In the genomic region with DNA sequence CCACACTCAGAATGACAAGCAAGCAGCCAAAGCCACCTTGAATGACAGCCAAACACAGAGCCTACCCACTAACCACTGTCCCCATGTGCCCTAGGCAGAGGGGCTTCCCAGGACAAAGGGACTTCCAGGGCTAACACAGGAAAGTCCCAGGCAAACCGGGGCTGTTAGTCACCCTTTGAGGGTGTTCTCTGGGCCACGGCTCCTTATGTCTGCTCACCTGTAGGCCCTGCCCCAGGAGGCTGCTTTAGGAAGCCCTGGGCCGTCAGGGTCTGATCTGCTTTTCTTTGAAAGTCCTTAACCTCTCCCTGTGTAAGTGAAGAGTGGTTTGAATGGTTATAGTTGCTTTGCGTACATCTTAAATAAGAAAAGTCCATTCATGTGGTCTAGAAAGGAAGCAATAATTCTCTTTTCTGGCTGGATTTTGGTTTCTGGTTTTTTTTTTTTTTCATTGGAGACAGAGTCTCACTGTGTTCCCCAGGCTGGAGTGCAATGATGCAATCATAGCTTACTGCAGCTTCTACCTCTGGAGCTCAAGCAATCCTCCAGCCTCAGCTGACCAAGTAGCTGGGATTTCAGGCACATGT, we compare ENCODE assay signal across 8 cellular contexts.
A peak's percentile ranks its signal among the peaks of the same experiment; 100 is the strongest.
DNase-seq lines count a peak whose midpoint lies in the region; ATAC-seq, FAIRE-seq and TF ChIP-seq lines count a peak whose summit lies in the region.

No MANE protein-coding gene starts in this region.

- DNase-seq in H4 (ENCODE audit: low spot score): peak; percentile 46
- peak; percentile 52 for DNase-seq in NCI-H69 (lab: John Stamatoyannopoulos, UW)
- DNase-seq in myocyte (ENCODE audit: low read depth): peak; percentile 13
- no peak for DNase-seq in CD8-positive, alpha-beta T cell
- no peak for DNase-seq in NCI-H1048 (lab: John Stamatoyannopoulos, UW)
- DNase-seq in frontal cortex (ENCODE audit: low spot score in 2 of 2): no peak
- no peak for DNase-seq in activated T-cell treated with anti-CD3 and anti-CD28 coated beads, Interleukin-2, amount 50 U/mL, for 1 hour

- H3K36me3 ChIP-seq in CD8-positive, alpha-beta T cell (ENCODE audit: insufficient read depth, low read length): no peaks in the 10 kb centered on the region

- POLR2A ChIA-PET in CD8-positive, alpha-beta T cell (lab: Charles Lee): no interaction called here

- ATAC-seq in GM18867 (IDR thresholded peaks at IDR 0.05; ENCODE audit: unreplicated experiment): peak; percentile 74
- ATAC-seq in CD8-positive, alpha-beta T cell: no peak

- H3K4me3 ChIP-seq in CD8-positive, alpha-beta T cell (ENCODE audit: low read depth, low read length): no peak overlapping the region

- H3K27me3 Mint-ChIP-seq in CD8-positive, alpha-beta T cell (ENCODE audit: low read depth): peaks cover 5% of the 10 kb centered on the region

- intact Hi-C loops in CD8-positive, alpha-beta T cell (cut with DNase I, micrococcal nuclease): no loop called here

- no peak for TF ChIP-seq CTCF in CD8-positive, alpha-beta T cell (IDR thresholded peaks at IDR 0.05)

- no peak overlapping the region for H3K27ac ChIP-seq in CD8-positive, alpha-beta T cell (ENCODE audit: low read depth, low read length)

- no peaks in the 10 kb centered on the region for H3K9me3 ChIP-seq in CD8-positive, alpha-beta T cell (ENCODE audit: low read length)

- no peaks in the 10 kb centered on the region for H3K9me3 Mint-ChIP-seq in CD8-positive, alpha-beta T cell

- no peaks in the 10 kb centered on the region for H3K36me3 Mint-ChIP-seq in CD8-positive, alpha-beta T cell

- no peak overlapping the region for H3K4me3 Mint-ChIP-seq in CD8-positive, alpha-beta T cell

- H3K27ac Mint-ChIP-seq in CD8-positive, alpha-beta T cell: no peak overlapping the region

- no peaks in the 10 kb centered on the region for H3K27me3 ChIP-seq in CD8-positive, alpha-beta T cell (ENCODE audit: insufficient read depth, low read length)

- CTCF ChIA-PET in CD8-positive, alpha-beta T cell (lab: Charles Lee): no interaction called here

- no peaks in the 10 kb centered on the region for H3K4me1 Mint-ChIP-seq in CD8-positive, alpha-beta T cell (ENCODE audit: low read depth)

- FAIRE-seq in frontal cortex (lab: Jason Lieb, UNC): no peak

- no peaks in the 10 kb centered on the region for H3K4me1 ChIP-seq in CD8-positive, alpha-beta T cell (ENCODE audit: insufficient read depth, low read length)

Comparison
In these comparisons a context has a peak if more than half of its experiments do, and no peak if none do; other contexts are left out.
1. DNase-seq: peak in H4 (single experiment), NCI-H69 (single experiment) and myocyte (single experiment); none in CD8-positive, alpha-beta T cell (0 of 7), NCI-H1048 (single experiment), frontal cortex (0 of 2) and activated T-cell treated with anti-CD3 and anti-CD28 coated beads, Interleukin-2, amount 50 U/mL, for 1 hour (single experiment).